ENCODE assay signal across 8 cellular contexts in the genomic region with DNA sequence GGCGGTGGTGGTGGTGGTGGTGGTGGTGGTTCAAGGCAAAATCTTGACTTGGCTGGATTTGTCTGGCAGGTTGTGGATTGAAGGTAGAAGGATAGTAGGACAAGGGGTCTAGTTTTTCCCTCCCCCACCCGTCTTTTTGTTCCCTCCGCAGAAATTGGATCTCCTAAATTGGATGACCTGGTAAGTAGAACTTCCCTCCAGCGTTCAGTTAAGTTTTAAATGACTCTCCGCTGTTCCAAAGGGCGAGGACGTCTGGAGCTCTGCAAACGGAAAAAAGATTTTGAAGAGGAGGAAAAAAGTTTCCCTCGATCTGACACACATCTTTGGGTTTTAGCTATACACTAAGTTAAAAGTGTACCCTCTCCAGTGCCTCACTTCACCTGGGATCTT. TPM values are rescaled to one million over a fixed set of nuclear protein-coding genes. Genes with fewer than 3 reads are reported as not detected.
DNase-seq lines count a peak whose midpoint lies in the region; ATAC-seq lines count a peak whose summit lies in the region.

No MANE protein-coding gene starts in this region.

- DNase-seq in ACHN: peak; percentile 25
- DNase-seq in LHCN-M2 (ENCODE audit: low read depth): peak; percentile 14
- no peak for DNase-seq in effector memory CD8-positive, alpha-beta T cell
- DNase-seq in naive B cell: no peak
- no peak for DNase-seq in DMS79 (lab: John Stamatoyannopoulos, UW)

- H3K27ac Mint-ChIP-seq in effector memory CD8-positive, alpha-beta T cell: peak overlapping the region; percentile 7 to 84
- H3K27ac Mint-ChIP-seq in naive B cell: peak overlapping the region in 2 of 6 donors; percentile 45 to 65

- peak overlapping the region; percentile 94 for H3K4me3 Mint-ChIP-seq in effector memory CD8-positive, alpha-beta T cell
- H3K4me3 Mint-ChIP-seq in naive B cell: peak overlapping the region; percentile 90 to 99 (median 94)

- ATAC-seq in effector memory CD8-positive, alpha-beta T cell (replicated peaks): no peak
- ATAC-seq in naive B cell (ENCODE audit: low read depth in 2 of 2): no peak
- ATAC-seq in GM21526 (IDR thresholded peaks at IDR 0.05; ENCODE audit: low FRiP score, unreplicated experiment): no peak
- no peak for ATAC-seq in GM18870 (IDR thresholded peaks at IDR 0.05; ENCODE audit: unreplicated experiment)
- no peak for ATAC-seq in GM18520 (IDR thresholded peaks at IDR 0.05; ENCODE audit: unreplicated experiment)

- H3K27me3 Mint-ChIP-seq in effector memory CD8-positive, alpha-beta T cell: peaks cover 6 to 24% of the 10 kb centered on the region in 2 donors
- peaks cover 0 to 8% (median 0%) of the 10 kb centered on the region in 3 donors for H3K27me3 Mint-ChIP-seq in naive B cell

- peaks cover 12 to 19% of the 10 kb centered on the region in 2 donors for H3K4me1 Mint-ChIP-seq in effector memory CD8-positive, alpha-beta T cell (ENCODE audit: low read depth in 2 of 2)
- H3K4me1 Mint-ChIP-seq in naive B cell: peaks cover 20 to 27% (median 27%) of the 10 kb centered on the region in 3 donors

- H3K9me3 Mint-ChIP-seq in effector memory CD8-positive, alpha-beta T cell: no peaks in the 10 kb centered on the region
- no peaks in the 10 kb centered on the region for H3K9me3 Mint-ChIP-seq in naive B cell

- peaks cover 7% of the 10 kb centered on the region for H3K36me3 Mint-ChIP-seq in effector memory CD8-positive, alpha-beta T cell (ENCODE audit: insufficient read depth)
- H3K36me3 Mint-ChIP-seq in naive B cell: peaks cover 0 to 8% of the 10 kb centered on the region in 2 donors

- in situ Hi-C loops in ACHN (cut with HindIII; ENCODE audit: low pct_ligation_motif_present, low pct_unique_long_range_greater_than_20kb, low sequenced_read_pairs): no loop called here

RNA-seq across cellular contexts. Expression of gene LGR4, which starts 0.4 kb away (rescaled TPM):
- total RNA-seq in LHCN-M2 (2014; rRNA removed): 3.9 and 4.9 TPM in 2 replicates
- 2.7 TPM for polyA plus RNA-seq in LHCN-M2 (2012)
- 1 to 10 TPM in 3 of 6 donors, under 1 TPM in 2, not detected in 1; 0.54 to 2.6 (median 1.2) TPM for polyA plus RNA-seq in naive B cell (ENCODE audit: low read depth in 6 of 6)

RNA-seq across cellular contexts. Expression of gene LIN7C, which starts 33.6 kb away (rescaled TPM):
- total RNA-seq in LHCN-M2 (2014; rRNA removed): 44.0 and 44.8 TPM in 2 replicates
- 4.8 TPM for polyA plus RNA-seq in LHCN-M2 (2012)
- 10 to 100 TPM; 10.3 to 18.3 (median 14.3) TPM for polyA plus RNA-seq in naive B cell (ENCODE audit: low read depth in 6 of 6)

Comparison
In these comparisons a context has a peak if more than half of its experiments do, and no peak if none do; other contexts are left out.
1. DNase-seq: peak in ACHN (single experiment) and LHCN-M2 (single experiment); none in effector memory CD8-positive, alpha-beta T cell (0 of 3), naive B cell (single experiment) and DMS79 (single experiment).